Comparison of ENCODE assay signal across 18 cellular contexts in genomic region chr2:30981101-30981500, GRCh38.
"Had no signal": no experiment of that assay in that cellular context is flagged by ENCODE, and none has a peak within 500 bp of the region (broad histone marks: within the 10 kb centered on the region; RNA-seq: fewer than 3 reads in every experiment).

No MANE protein-coding gene starts in this region.

- DNase-seq: activated CD4-positive, alpha-beta T cell treated with anti-CD3 and anti-CD28 coated beads, Interleukin-2, amount 10 ng/mL, durations not matched to agents 24 days and 14 days; activated CD8-positive, alpha-beta T cell treated with anti-CD3 and anti-CD28 coated beads for 36 hours; activated effector memory CD4-positive, alpha-beta T cell treated with anti-CD3 and anti-CD28 coated beads, Interleukin-2, amount 50 U/mL, for 16 hours; activated naive CD4-positive, alpha-beta T cell treated with anti-CD3 and anti-CD28 coated beads, Interleukin-2, amount 50 U/mL, for 16 hours; activated T-cell treated with anti-CD3 and anti-CD28 coated beads, Interleukin-2, amount 50 U/mL, for 4 hours; adrenal gland; central memory CD4-positive, alpha-beta T cell; colonic mucosa; erythroblast; mesendoderm; naive thymus-derived CD8-positive, alpha-beta T cell; retina; stimulated activated naive CD8-positive, alpha-beta T cell treated with anti-CD3 and anti-CD28 coated beads, Interleukin-15, Interleukin-2, amounts not matched to agents 100 U/mL and 50 U/mL, for 24 hours; substantia nigra; T-helper 1 cell; T-helper 9 cell; transverse colon had no signal

- H3K27me3 ChIP-seq: adrenal gland, colonic mucosa, transverse colon, vagina had no signal

- H3K27ac ChIP-seq: colonic mucosa, vagina had no signal

- ATAC-seq: activated CD8-positive, alpha-beta T cell treated with anti-CD3 and anti-CD28 coated beads for 36 hours; activated T-cell treated with anti-CD3 and anti-CD28 coated beads, Interleukin-2, amount 50 U/mL, for 4 hours; naive thymus-derived CD8-positive, alpha-beta T cell; stimulated activated naive CD8-positive, alpha-beta T cell treated with anti-CD3 and anti-CD28 coated beads, Interleukin-15, Interleukin-2, amounts not matched to agents 100 U/mL and 50 U/mL, for 24 hours had no signal

- H3K4me1 Mint-ChIP-seq: activated CD4-positive, alpha-beta T cell treated with anti-CD3 and anti-CD28 coated beads, Interleukin-2, amount 10 ng/mL, durations not matched to agents 24 days and 14 days had no signal

- H3K36me3 ChIP-seq: adrenal gland, colonic mucosa, transverse colon, vagina had no signal

- H3K27ac Mint-ChIP-seq: activated CD4-positive, alpha-beta T cell treated with anti-CD3 and anti-CD28 coated beads, Interleukin-2, amount 10 ng/mL, durations not matched to agents 24 days and 14 days; activated CD8-positive, alpha-beta T cell treated with anti-CD3 and anti-CD28 coated beads for 36 hours; naive thymus-derived CD8-positive, alpha-beta T cell had no signal

- H3K9me3 Mint-ChIP-seq: activated CD4-positive, alpha-beta T cell treated with anti-CD3 and anti-CD28 coated beads, Interleukin-2, amount 10 ng/mL, durations not matched to agents 24 days and 14 days; activated CD8-positive, alpha-beta T cell treated with anti-CD3 and anti-CD28 coated beads for 36 hours; activated T-cell treated with anti-CD3 and anti-CD28 coated beads, Interleukin-2, amount 50 U/mL, for 4 hours; naive thymus-derived CD8-positive, alpha-beta T cell had no signal

- H3K9me3 ChIP-seq: adrenal gland, colonic mucosa, transverse colon, vagina had no signal

- H3K4me3 ChIP-seq: adrenal gland, colonic mucosa, transverse colon, vagina had no signal

- H3K36me3 Mint-ChIP-seq: naive thymus-derived CD8-positive, alpha-beta T cell had no signal

- H3K4me3 Mint-ChIP-seq: activated CD4-positive, alpha-beta T cell treated with anti-CD3 and anti-CD28 coated beads, Interleukin-2, amount 10 ng/mL, durations not matched to agents 24 days and 14 days; activated CD8-positive, alpha-beta T cell treated with anti-CD3 and anti-CD28 coated beads for 36 hours; activated T-cell treated with anti-CD3 and anti-CD28 coated beads, Interleukin-2, amount 50 U/mL, for 4 hours; naive thymus-derived CD8-positive, alpha-beta T cell had no signal

- H3K27me3 Mint-ChIP-seq: activated CD4-positive, alpha-beta T cell treated with anti-CD3 and anti-CD28 coated beads, Interleukin-2, amount 10 ng/mL, durations not matched to agents 24 days and 14 days had no signal

- H3K4me1 ChIP-seq: colonic mucosa, transverse colon had no signal
